ENCODE assay signal across 9 cellular contexts in the genomic region with DNA sequence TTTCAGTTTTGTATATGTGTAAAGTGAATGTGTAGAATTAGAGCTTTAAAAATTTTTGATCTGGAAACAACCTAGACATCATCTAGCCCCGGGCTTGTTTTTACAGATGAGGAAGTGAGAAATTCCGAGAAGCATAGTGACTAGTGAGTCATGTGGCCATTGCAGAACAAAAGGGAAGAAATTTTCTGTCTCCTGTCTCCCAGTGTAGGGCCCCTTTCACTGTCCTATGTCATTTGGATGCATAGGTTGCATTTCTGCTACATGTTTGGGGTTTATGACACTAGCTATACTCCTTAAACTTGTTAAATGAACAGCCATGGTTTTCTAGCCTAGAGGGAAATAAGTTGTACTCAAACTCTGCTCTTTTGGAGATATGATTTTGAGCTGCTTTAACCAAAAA.
DNase-seq lines count a peak whose midpoint lies in the region; ATAC-seq and TF ChIP-seq lines count a peak whose summit lies in the region.
"Had no signal": no experiment of that assay in that cellular context is flagged by ENCODE, and none has a peak within 500 bp of the region (broad histone marks: within the 10 kb centered on the region; RNA-seq: fewer than 3 reads in every experiment).

No MANE protein-coding gene starts in this region.

- H3K4me3 Mint-ChIP-seq in T-helper 17 cell (peak overlapping the region; percentile 31), progenitor cell of endocrine pancreas (ENCODE audit: low read depth) (no peak overlapping the region)
- peak overlapping the region; percentile 53 for H3K4me3 Mint-ChIP-seq in stimulated activated naive CD8-positive, alpha-beta T cell treated with anti-CD3 and anti-CD28 coated beads, Interleukin-15, Interleukin-2, amounts not matched to agents 100 ng/mL and 50 ng/mL, for 24 hours

- no peaks in the 10 kb centered on the region for H3K9me3 ChIP-seq in T-helper 17 cell (ENCODE audit: control insufficient read depth, low read length, poor library complexity, severe bottlenecking)
- H3K9me3 ChIP-seq: tibial nerve had no signal

- H3K27ac Mint-ChIP-seq in T-helper 17 cell (peak overlapping the region; percentile 93), progenitor cell of endocrine pancreas (no peak overlapping the region)
- peak overlapping the region; percentile 85 for H3K27ac Mint-ChIP-seq in stimulated activated naive CD8-positive, alpha-beta T cell treated with anti-CD3 and anti-CD28 coated beads, Interleukin-15, Interleukin-2, amounts not matched to agents 100 ng/mL and 50 ng/mL, for 24 hours

- no peaks in the 10 kb centered on the region for H3K36me3 Mint-ChIP-seq in T-helper 17 cell (ENCODE audit: low read depth)
- no peaks in the 10 kb centered on the region for H3K36me3 Mint-ChIP-seq in stimulated activated naive CD8-positive, alpha-beta T cell treated with anti-CD3 and anti-CD28 coated beads, Interleukin-15, Interleukin-2, amounts not matched to agents 100 ng/mL and 50 ng/mL, for 24 hours (ENCODE audit: low read depth)
- peaks cover 11% of the 10 kb centered on the region for H3K36me3 Mint-ChIP-seq in progenitor cell of endocrine pancreas (ENCODE audit: insufficient read depth)

- H3K27me3 Mint-ChIP-seq in T-helper 17 cell, result no peaks in the 10 kb centered on the region
- no peaks in the 10 kb centered on the region for H3K27me3 Mint-ChIP-seq in stimulated activated naive CD8-positive, alpha-beta T cell treated with anti-CD3 and anti-CD28 coated beads, Interleukin-15, Interleukin-2, amounts not matched to agents 100 ng/mL and 50 ng/mL, for 24 hours
- H3K27me3 Mint-ChIP-seq in progenitor cell of endocrine pancreas, result no peaks in the 10 kb centered on the region

- DNase-seq in DMS53 treated with DMSO at 0.1 percent for 48 hours (lab: John Stamatoyannopoulos, UW; ENCODE audit: unreplicated experiment), result peak; percentile 59
- no peak for DNase-seq in T-helper 17 cell
- DNase-seq in foreskin fibroblast, result peak; percentile 66 to 85
- no peak for DNase-seq in progenitor cell of endocrine pancreas (ENCODE audit: low spot score, unreplicated experiment)
- DNase-seq in NCI-H524 (lab: John Stamatoyannopoulos, UW), result no peak

- peaks cover 43% of the 10 kb centered on the region for H3K4me1 Mint-ChIP-seq in T-helper 17 cell
- peaks cover 60% of the 10 kb centered on the region for H3K4me1 Mint-ChIP-seq in stimulated activated naive CD8-positive, alpha-beta T cell treated with anti-CD3 and anti-CD28 coated beads, Interleukin-15, Interleukin-2, amounts not matched to agents 100 ng/mL and 50 ng/mL, for 24 hours (ENCODE audit: low read depth)
- peaks cover 26% of the 10 kb centered on the region for H3K4me1 Mint-ChIP-seq in progenitor cell of endocrine pancreas (ENCODE audit: low read depth)

- H3K9me3 Mint-ChIP-seq in stimulated activated naive CD8-positive, alpha-beta T cell treated with anti-CD3 and anti-CD28 coated beads, Interleukin-15, Interleukin-2, amounts not matched to agents 100 ng/mL and 50 ng/mL, for 24 hours, result peaks cover 11% of the 10 kb centered on the region
- no peaks in the 10 kb centered on the region for H3K9me3 Mint-ChIP-seq in progenitor cell of endocrine pancreas (ENCODE audit: low read depth)

- no peak for TF ChIP-seq CTCF in foreskin fibroblast (IDR thresholded peaks at IDR 0.05; ENCODE audit: low read depth, low read length)
- TF ChIP-seq CTCF in progenitor cell of endocrine pancreas (IDR thresholded peaks at IDR 0.05; ENCODE audit: unreplicated experiment), result no peak

- no peak overlapping the region for H3K4me3 ChIP-seq in foreskin fibroblast (ENCODE audit: low read depth in 1 of 2, low read length in 2 of 2)
- H3K4me3 ChIP-seq: tibial nerve had no signal

- ATAC-seq in GM19351 (IDR thresholded peaks at IDR 0.05; ENCODE audit: unreplicated experiment) (peak; percentile 92), HG03196 (IDR thresholded peaks at IDR 0.05; ENCODE audit: unreplicated experiment) (peak; percentile 99), T-helper 17 cell (peak; percentile 77)

Comparison
In these comparisons a context has a peak if more than half of its experiments do, and no peak if none do; other contexts are left out.
1. DNase-seq: peak in DMS53 treated with DMSO at 0.1 percent for 48 hours (single experiment) and foreskin fibroblast (2 of 2); none in T-helper 17 cell (0 of 3), progenitor cell of endocrine pancreas (single experiment) and NCI-H524 (0 of 2).
2. Peak in every context shown above with its lines, with median percentiles within 50 percentile points of each other: ATAC-seq.